6 cellular contexts compared by ENCODE assay signal in the genomic region with DNA sequence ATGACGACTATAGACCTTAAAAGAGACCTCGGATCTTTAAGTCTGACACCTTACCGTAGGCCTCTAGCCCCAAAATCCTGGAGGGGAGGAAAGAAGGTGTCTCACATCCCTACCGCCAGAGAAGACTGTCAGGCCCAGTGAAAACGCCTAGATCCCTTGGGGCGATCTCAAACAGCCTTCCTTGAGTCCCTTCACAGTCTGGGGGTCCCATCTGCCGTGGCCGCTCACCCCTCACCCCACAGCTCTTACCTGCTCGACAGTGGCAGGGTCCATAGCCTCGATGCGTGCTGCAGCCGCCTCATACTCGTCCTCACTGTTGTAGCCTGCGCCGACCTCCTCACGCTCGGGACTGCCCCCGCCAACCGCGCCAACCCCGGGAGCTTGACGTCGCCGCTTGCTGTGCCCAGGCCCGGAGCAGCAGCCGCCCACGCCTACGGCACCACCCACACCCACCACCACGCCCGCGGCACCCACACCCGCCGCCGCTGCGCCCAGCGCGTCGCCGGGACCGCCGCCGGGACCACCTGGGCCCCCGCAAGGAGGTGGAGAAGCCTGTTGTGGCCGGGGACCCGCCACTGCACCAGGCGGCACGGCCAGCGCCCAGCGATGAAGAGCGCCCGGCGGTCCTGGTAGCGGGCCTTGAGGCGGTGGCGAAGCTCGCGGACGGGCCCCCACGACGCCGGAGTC. TPM values are rescaled to one million over a fixed set of nuclear protein-coding genes. Genes with fewer than 3 reads are reported as not detected.
DNase-seq lines count a peak whose midpoint lies in the region; ATAC-seq and TF ChIP-seq lines count a peak whose summit lies in the region.

No MANE protein-coding gene starts in this region.

- H3K36me3 Mint-ChIP-seq in naive thymus-derived CD8-positive, alpha-beta T cell = peaks cover 0 to 19% (median 0%) of the 10 kb centered on the region in 3 donors

- H3K4me1 Mint-ChIP-seq in naive thymus-derived CD8-positive, alpha-beta T cell = peaks cover 19 to 68% (median 53%) of the 10 kb centered on the region in 4 donors

- POLR2A ChIA-PET in naive thymus-derived CD8-positive, alpha-beta T cell (lab: Charles Lee) = interaction anchor here (0.9 to 5.5 kb wide), 11 partner anchors 13 to 417 kb away, joined by 3 to 94 read pairs (median 17); a partner anchor contains a TSS

- H3K4me3 Mint-ChIP-seq in naive thymus-derived CD8-positive, alpha-beta T cell = peak overlapping the region; percentile 75 to 93 (median 82)

- peaks cover 0 to 3% (median 0%) of the 10 kb centered on the region in 9 donors for H3K9me3 Mint-ChIP-seq in naive thymus-derived CD8-positive, alpha-beta T cell

- peak overlapping the region; percentile 75 to 100 (median 92) for H3K27ac Mint-ChIP-seq in naive thymus-derived CD8-positive, alpha-beta T cell

- in situ Hi-C loops in astrocyte of the spinal cord (cut with HindIII; ENCODE audit: low sequenced_read_pairs) = no loop called here

- ATAC-seq in Right ventricle myocardium superior (ENCODE audit: poor library complexity) (no peak), Right ventricle myocardium inferior (no peak)
- ATAC-seq in naive thymus-derived CD8-positive, alpha-beta T cell = peak; percentile 13 to 22

- intact Hi-C loops in Right ventricle myocardium superior (cut with DNase I) (no loop called here), Right ventricle myocardium inferior (cut with DNase I) (loop anchor here (5.0 kb wide), 3 partner anchors 40 to 155 kb away; a partner anchor contains a TSS)

- peak overlapping the region; percentile 70 for H3K4me3 ChIP-seq in astrocyte of the spinal cord (ENCODE audit: low read depth, low read length)

- TF ChIP-seq CTCF in astrocyte of the spinal cord (IDR thresholded peaks at IDR 0.05; ENCODE audit: low read depth, low read length) = no peak

- DNase-seq in Right ventricle myocardium superior = peak; percentile 42
- DNase-seq in Right ventricle myocardium inferior (ENCODE audit: missing footprints) = no peak
- no peak for DNase-seq in astrocyte of the spinal cord (ENCODE audit: low read depth, low spot score)
- peak; percentile 27 to 73 (median 56) for DNase-seq in naive thymus-derived CD8-positive, alpha-beta T cell
- no peak for DNase-seq in NCI-H345 (lab: John Stamatoyannopoulos, UW)
- DNase-seq in DMS114 treated with DMSO at 0.1 percent for 48 hours (lab: John Stamatoyannopoulos, UW; ENCODE audit: unreplicated experiment) = no peak

- H3K27me3 Mint-ChIP-seq in naive thymus-derived CD8-positive, alpha-beta T cell = no peaks in the 10 kb centered on the region

RNA-seq across cellular contexts. Expression of a gene that starts 0.5 kb away (rescaled TPM):
- total RNA-seq in Right ventricle myocardium superior (16.7 TPM), Right ventricle myocardium inferior (19.8 TPM)
- 10 to 100 TPM; 98.7 to 99.4 TPM for total RNA-seq in naive thymus-derived CD8-positive, alpha-beta T cell
- 10 to 100 TPM; 23.7 to 48.4 (median 24.3) TPM for polyA plus RNA-seq in naive thymus-derived CD8-positive, alpha-beta T cell

RNA-seq across cellular contexts. Expression of a gene that starts 14.8 kb away (rescaled TPM):
- total RNA-seq in Right ventricle myocardium superior = 0.38 TPM
- total RNA-seq in Right ventricle myocardium inferior = 0.68 TPM
- total RNA-seq in naive thymus-derived CD8-positive, alpha-beta T cell = 1 to 10 TPM; 1.6 to 1.7 TPM
- under 1 TPM in 2 of 3 donors, not detected in 1; 0.06 to 0.08 TPM for polyA plus RNA-seq in naive thymus-derived CD8-positive, alpha-beta T cell

RNA-seq across cellular contexts. Expression of a gene that starts 38.0 kb away (rescaled TPM):
- 3.0 TPM for total RNA-seq in Right ventricle myocardium superior
- total RNA-seq in Right ventricle myocardium inferior = 3.2 TPM
- total RNA-seq in naive thymus-derived CD8-positive, alpha-beta T cell = 100 to 1,000 TPM; 126 to 132 TPM
- polyA plus RNA-seq in naive thymus-derived CD8-positive, alpha-beta T cell = 100 to 1,000 TPM; 170 to 331 (median 313) TPM

RNA-seq across cellular contexts. Expression of a gene that starts 45.2 kb away (rescaled TPM):
- total RNA-seq in Right ventricle myocardium superior (17.7 TPM), Right ventricle myocardium inferior (20.1 TPM)
- total RNA-seq in naive thymus-derived CD8-positive, alpha-beta T cell = 100 to 1,000 TPM in 1 of 2 experiments, 10 to 100 TPM in 1; 91.1 to 100 TPM
- polyA plus RNA-seq in naive thymus-derived CD8-positive, alpha-beta T cell = 10 to 100 TPM in 2 of 3 donors, 1 to 10 TPM in 1; 6.8 to 15.9 (median 12.6) TPM

RNA-seq across cellular contexts. Expression of a gene that starts 45.4 kb away (rescaled TPM):
- 12.9 TPM for total RNA-seq in Right ventricle myocardium superior
- total RNA-seq in Right ventricle myocardium inferior = 11.6 TPM
- total RNA-seq in naive thymus-derived CD8-positive, alpha-beta T cell = 10 to 100 TPM; 11.4 to 12.7 TPM
- 1 to 10 TPM; 6.8 to 8.1 (median 7.3) TPM for polyA plus RNA-seq in naive thymus-derived CD8-positive, alpha-beta T cell

Comparison
In these comparisons a context has a peak if more than half of its experiments do, and no peak if none do; other contexts are left out.
1. DNase-seq: peak in Right ventricle myocardium superior (single experiment) and naive thymus-derived CD8-positive, alpha-beta T cell (10 of 10); none in Right ventricle myocardium inferior (single experiment), astrocyte of the spinal cord (single experiment), NCI-H345 (single experiment) and DMS114 treated with DMSO at 0.1 percent for 48 hours (single experiment).
2. ATAC-seq: peak in naive thymus-derived CD8-positive, alpha-beta T cell (2 of 2); none in Right ventricle myocardium superior (single experiment) and Right ventricle myocardium inferior (single experiment).
3. RNA of a gene that starts 38.0 kb away (total RNA-seq): 126 to 132 TPM in naive thymus-derived CD8-positive, alpha-beta T cell; 3.2 TPM in Right ventricle myocardium inferior (single experiment) and 3.0 TPM in Right ventricle myocardium superior (single experiment); every median in the first group is over 10 times any median in the second.